26 cellular contexts compared by ENCODE assay signal in the genomic region with DNA sequence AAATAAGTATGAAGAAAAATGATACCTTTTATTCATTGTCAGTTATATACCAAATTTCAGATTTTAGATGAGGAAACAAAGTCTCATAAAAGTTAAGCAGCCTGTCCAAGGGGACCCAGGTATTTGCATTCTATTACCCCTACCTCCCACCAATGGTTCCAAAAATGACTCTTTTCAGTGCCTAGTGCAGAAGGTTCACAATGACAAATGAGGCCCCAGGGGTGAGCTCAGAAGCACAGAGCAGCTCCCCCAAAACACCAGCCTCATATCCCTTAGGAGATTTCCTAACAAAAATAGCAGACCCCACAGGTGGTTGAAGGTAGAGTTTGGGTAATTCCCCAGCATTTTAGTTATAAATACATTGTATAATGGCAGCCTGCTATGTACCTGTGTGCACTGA.
"Had no signal": no experiment of that assay in that cellular context is flagged by ENCODE, and none has a peak within 500 bp of the region (broad histone marks: within the 10 kb centered on the region; RNA-seq: fewer than 3 reads in every experiment).

No MANE protein-coding gene starts in this region.

- H3K36me3 Mint-ChIP-seq: activated naive CD4-positive, alpha-beta T cell treated with anti-CD3 and anti-CD28 coated beads, Interleukin-2, amount 10 ng/mL, durations not matched to agents 7 days and 5 days; immature natural killer cell; naive thymus-derived CD8-positive, alpha-beta T cell; neural progenitor cell; stimulated activated memory B cell treated with anti-CD40 and anti-IgM and Interleukin-4, amounts not matched to agents 10 μg/mL and 1 μg/mL and 100 μg/mL, for 72 hours had no signal

- H3K27ac Mint-ChIP-seq: activated CD4-positive, alpha-beta memory T cell treated with anti-CD3 and anti-CD28 coated beads, Interleukin-2, amount 10 ng/mL, durations not matched to agents 7 days and 5 days; activated CD4-positive, alpha-beta T cell treated with anti-CD3 and anti-CD28 coated beads, Interleukin-2, amount 10 ng/mL, durations not matched to agents 24 days and 14 days; activated naive CD4-positive, alpha-beta T cell treated with anti-CD3 and anti-CD28 coated beads, Interleukin-2, amount 10 ng/mL, durations not matched to agents 7 days and 5 days; immature natural killer cell; naive thymus-derived CD8-positive, alpha-beta T cell; neural progenitor cell; stimulated activated memory B cell treated with anti-CD40 and anti-IgM and Interleukin-4, amounts not matched to agents 10 μg/mL and 1 μg/mL and 100 μg/mL, for 72 hours had no signal

- H3K4me3 Mint-ChIP-seq: activated CD4-positive, alpha-beta memory T cell treated with anti-CD3 and anti-CD28 coated beads, Interleukin-2, amount 10 ng/mL, durations not matched to agents 7 days and 5 days; activated CD4-positive, alpha-beta T cell treated with anti-CD3 and anti-CD28 coated beads, Interleukin-2, amount 10 ng/mL, durations not matched to agents 24 days and 14 days; activated naive CD4-positive, alpha-beta T cell treated with anti-CD3 and anti-CD28 coated beads, Interleukin-2, amount 10 ng/mL, durations not matched to agents 7 days and 5 days; immature natural killer cell; naive thymus-derived CD8-positive, alpha-beta T cell; neural progenitor cell; stimulated activated memory B cell treated with anti-CD40 and anti-IgM and Interleukin-4, amounts not matched to agents 10 μg/mL and 1 μg/mL and 100 μg/mL, for 72 hours had no signal

- H3K36me3 ChIP-seq: lower lobe of right lung, neural progenitor cell, sigmoid colon, stomach, suprapubic skin, tibial nerve had no signal

- H3K9ac ChIP-seq: neural progenitor cell had no signal

- H3K9me3 Mint-ChIP-seq: activated CD4-positive, alpha-beta memory T cell treated with anti-CD3 and anti-CD28 coated beads, Interleukin-2, amount 10 ng/mL, durations not matched to agents 7 days and 5 days; activated naive CD4-positive, alpha-beta T cell treated with anti-CD3 and anti-CD28 coated beads, Interleukin-2, amount 10 ng/mL, durations not matched to agents 7 days and 5 days; immature natural killer cell; stimulated activated memory B cell treated with anti-CD40 and anti-IgM and Interleukin-4, amounts not matched to agents 10 μg/mL and 1 μg/mL and 100 μg/mL, for 72 hours had no signal

- ATAC-seq: activated CD4-positive, CD25-positive, alpha-beta regulatory T cell treated with anti-CD3 and anti-CD28 coated beads, Interleukin-2, amount 50 U/mL, for 24 hours; left lobe of liver; lower lobe of right lung; naive thymus-derived CD8-positive, alpha-beta T cell; stimulated activated memory B cell treated with anti-CD40 and anti-IgM and Interleukin-4, amounts not matched to agents 10 μg/mL and 1 μg/mL and 100 μg/mL, for 72 hours had no signal

- H3K27me3 ChIP-seq: hepatocyte, neural progenitor cell, sigmoid colon, stomach, suprapubic skin, tibial nerve had no signal

- H3K4me1 Mint-ChIP-seq: activated CD4-positive, alpha-beta memory T cell treated with anti-CD3 and anti-CD28 coated beads, Interleukin-2, amount 10 ng/mL, durations not matched to agents 7 days and 5 days; activated CD4-positive, alpha-beta T cell treated with anti-CD3 and anti-CD28 coated beads, Interleukin-2, amount 10 ng/mL, durations not matched to agents 24 days and 14 days; activated naive CD4-positive, alpha-beta T cell treated with anti-CD3 and anti-CD28 coated beads, Interleukin-2, amount 10 ng/mL, durations not matched to agents 7 days and 5 days; immature natural killer cell; naive thymus-derived CD8-positive, alpha-beta T cell had no signal

- H3K4me1 ChIP-seq: neural progenitor cell, sigmoid colon had no signal

- H3K27ac ChIP-seq: hepatocyte, lower lobe of right lung, neural progenitor cell, sigmoid colon, stomach, suprapubic skin, tibial nerve, VCaP had no signal

- H3K4me2 ChIP-seq: hepatocyte, neural progenitor cell, smooth muscle cell had no signal

- H3K79me2 ChIP-seq: hepatocyte had no signal

- DNase-seq: activated CD4-positive, alpha-beta memory T cell treated with anti-CD3 and anti-CD28 coated beads, Interleukin-2, amount 10 ng/mL, durations not matched to agents 7 days and 5 days; activated CD4-positive, alpha-beta T cell treated with anti-CD3 and anti-CD28 coated beads, Interleukin-2, amount 10 ng/mL, durations not matched to agents 24 days and 14 days; activated effector memory CD4-positive, alpha-beta T cell treated with anti-CD3 and anti-CD28 coated beads, Interleukin-2, amount 50 U/mL, for 16 hours; activated naive CD4-positive, alpha-beta T cell treated with anti-CD3 and anti-CD28 coated beads, Interleukin-2, amount 10 ng/mL, durations not matched to agents 7 days and 5 days; activated T-cell treated with anti-CD3 and anti-CD28 coated beads for 4 hours; amygdala; cerebellar nuclear complex; cortex of kidney; effector CD4-positive, alpha-beta T cell; foreskin fibroblast; glutamatergic neuron; immature natural killer cell; lower lobe of right lung; naive thymus-derived CD8-positive, alpha-beta T cell; sigmoid colon; stimulated activated CD4-positive, alpha-beta T cell treated with anti-CD3 and anti-CD28 coated beads, Interleukin-15, amount 100 ng/mL, for 24 hours; stomach had no signal

- H3K4me3 ChIP-seq: hepatocyte, lower lobe of right lung, neural progenitor cell, sigmoid colon, smooth muscle cell, stomach, suprapubic skin, tibial nerve had no signal
